In the genomic region with DNA sequence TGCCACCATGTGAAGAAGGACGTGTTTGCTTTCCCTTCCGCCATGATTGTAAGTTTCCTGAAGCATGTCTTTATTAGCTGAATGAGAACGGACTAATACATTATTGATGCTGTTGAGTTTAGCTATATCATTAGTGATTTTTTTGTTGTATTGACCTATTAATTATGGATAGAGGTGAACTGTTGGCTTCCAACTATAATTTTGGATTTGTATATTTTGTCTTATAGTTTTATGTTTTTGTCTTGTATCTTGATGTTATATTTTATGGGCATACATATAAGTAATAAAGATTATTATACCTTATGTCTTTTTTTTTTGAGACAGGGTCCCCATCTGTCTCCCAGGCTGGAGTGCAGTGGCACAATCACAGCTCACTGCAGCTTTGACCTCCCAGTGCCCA, we compare ENCODE assay signal across 24 cellular contexts. TPM values are rescaled to one million over a fixed set of nuclear protein-coding genes. Genes with fewer than 3 reads are reported as not detected.
DNase-seq lines count a peak whose midpoint lies in the region; ATAC-seq and TF ChIP-seq lines count a peak whose summit lies in the region.
"Had no signal": no experiment of that assay in that cellular context is flagged by ENCODE, and none has a peak within 500 bp of the region (broad histone marks: within the 10 kb centered on the region; RNA-seq: fewer than 3 reads in every experiment).

No MANE protein-coding gene starts in this region.

- H3K4me3 ChIP-seq in HEK293 (ENCODE audit: low read depth, low read length), result no peak overlapping the region
- no peak overlapping the region for H3K4me3 ChIP-seq in naive thymus-derived CD4-positive, alpha-beta T cell (ENCODE audit: low read length)
- H3K4me3 ChIP-seq: BLaER1, GM12878 had no signal

- CTCF ChIA-PET in HEK293 (lab: Yijun Ruan, JAX), result no interaction called here
- CTCF ChIA-PET in naive thymus-derived CD4-positive, alpha-beta T cell (lab: Charles Lee), result no interaction called here

- peaks cover 30 to 39% of the 10 kb centered on the region in 2 experiments; a peak in 2 of 3 replicates for H3K36me3 ChIP-seq in HEK293 (ENCODE audit: control insufficient read depth in 2 of 2, insufficient read depth in 1 of 2, low read length in 2 of 2)
- no peaks in the 10 kb centered on the region for H3K36me3 ChIP-seq in naive thymus-derived CD4-positive, alpha-beta T cell (ENCODE audit: control insufficient read depth in 2 of 3, insufficient read depth in 3 of 3, low read length in 3 of 3)

- peak overlapping the region in 3 of 5 experiments; percentile 16 to 66 (median 47) for H3K4me3 Mint-ChIP-seq in brain
- H3K4me3 Mint-ChIP-seq in neural crest cell, result peak overlapping the region; percentile 74
- no peak overlapping the region for H3K4me3 Mint-ChIP-seq in activated naive CD8-positive, alpha-beta T cell treated with anti-CD3 and anti-CD28 coated beads, Interleukin-2, amount 50 U/mL, for 24 hours
- peak overlapping the region in 1 of 10 donors; percentile 52 for H3K4me3 Mint-ChIP-seq in naive thymus-derived CD4-positive, alpha-beta T cell
- no peak overlapping the region for H3K4me3 Mint-ChIP-seq in endothelial cell (ENCODE audit: unreplicated experiment)
- H3K4me3 Mint-ChIP-seq: CD14-positive monocyte; CD4-positive, alpha-beta memory T cell; CD4-positive, CD25-positive, alpha-beta regulatory T cell; CD8-positive, alpha-beta memory T cell had no signal

- H3K36me3 Mint-ChIP-seq in brain, result peaks cover 54% of the 10 kb centered on the region
- H3K36me3 Mint-ChIP-seq in neural crest cell (ENCODE audit: low read depth), result peaks cover 23% of the 10 kb centered on the region
- H3K36me3 Mint-ChIP-seq in activated naive CD8-positive, alpha-beta T cell treated with anti-CD3 and anti-CD28 coated beads, Interleukin-2, amount 50 U/mL, for 24 hours (ENCODE audit: low read depth), result no peaks in the 10 kb centered on the region
- H3K36me3 Mint-ChIP-seq in naive thymus-derived CD4-positive, alpha-beta T cell, result peaks cover 0 to 12% (median 2%) of the 10 kb centered on the region in 5 donors
- peaks cover 3% of the 10 kb centered on the region for H3K36me3 Mint-ChIP-seq in endothelial cell (ENCODE audit: low read depth, unreplicated experiment)
- H3K36me3 Mint-ChIP-seq: CD4-positive, alpha-beta memory T cell had no signal

- TF ChIP-seq CTCF in HEK293 (tag by site-specific recombination; IDR thresholded peaks at IDR 0.05) (no peak), brain (conservative IDR thresholded peaks at IDR 0.05) (no peak), neural crest cell (conservative IDR thresholded peaks at IDR 0.05) (no peak), endothelial cell (IDR thresholded peaks at IDR 0.05; ENCODE audit: unreplicated experiment) (no peak)

- POLR2A ChIA-PET in HEK293 (lab: Yijun Ruan, JAX), result interaction anchor here (0.6 kb wide), 1 partner anchor 506 kb away, joined by 9 read pairs; no protein-coding TSS in a partner anchor
- POLR2A ChIA-PET in naive thymus-derived CD4-positive, alpha-beta T cell (lab: Charles Lee), result no interaction called here

- intact Hi-C loops in naive thymus-derived CD4-positive, alpha-beta T cell (cut with micrococcal nuclease), result no loop called here

- no peaks in the 10 kb centered on the region for H3K9me3 ChIP-seq in HEK293 (ENCODE audit: control insufficient read depth, insufficient read depth, low read depth, low read length)
- H3K9me3 ChIP-seq in naive thymus-derived CD4-positive, alpha-beta T cell (ENCODE audit: control insufficient read depth in 2 of 3, low read length in 3 of 3), result no peaks in the 10 kb centered on the region

- peaks cover 0 to 3% of the 10 kb centered on the region in 2 donors for H3K27me3 ChIP-seq in naive thymus-derived CD4-positive, alpha-beta T cell (ENCODE audit: control insufficient read depth in 2 of 2, insufficient read depth in 2 of 2, low read length in 2 of 2)
- H3K27me3 ChIP-seq: BE2C, BLaER1 had no signal

- peaks cover 2 to 28% (median 12%) of the 10 kb centered on the region in 5 experiments for H3K9me3 Mint-ChIP-seq in brain
- H3K9me3 Mint-ChIP-seq in neural crest cell, result peaks cover 6% of the 10 kb centered on the region
- no peaks in the 10 kb centered on the region for H3K9me3 Mint-ChIP-seq in activated naive CD8-positive, alpha-beta T cell treated with anti-CD3 and anti-CD28 coated beads, Interleukin-2, amount 50 U/mL, for 24 hours
- peaks cover 0 to 13% (median 2%) of the 10 kb centered on the region in 11 donors for H3K9me3 Mint-ChIP-seq in naive thymus-derived CD4-positive, alpha-beta T cell
- no peaks in the 10 kb centered on the region for H3K9me3 Mint-ChIP-seq in endothelial cell (ENCODE audit: unreplicated experiment)

- H3K27ac ChIP-seq in HEK293 (ENCODE audit: extremely low read depth, low read depth, low read length), result no peak overlapping the region
- no peak overlapping the region for H3K27ac ChIP-seq in naive thymus-derived CD4-positive, alpha-beta T cell (ENCODE audit: low read depth, low read length)
- H3K27ac ChIP-seq: BLaER1 had no signal

- ATAC-seq in activated naive CD8-positive, alpha-beta T cell treated with anti-CD3 and anti-CD28 coated beads, Interleukin-2, amount 50 U/mL, for 24 hours, result no peak
- no peak for ATAC-seq in naive thymus-derived CD4-positive, alpha-beta T cell
- ATAC-seq: GM12878 had no signal

- H3K27ac Mint-ChIP-seq in brain (no peak overlapping the region), neural crest cell (ENCODE audit: unreplicated experiment) (no peak overlapping the region), endothelial cell (ENCODE audit: unreplicated experiment) (no peak overlapping the region)
- H3K27ac Mint-ChIP-seq in activated naive CD8-positive, alpha-beta T cell treated with anti-CD3 and anti-CD28 coated beads, Interleukin-2, amount 50 U/mL, for 24 hours, result no peak overlapping the region
- no peak overlapping the region for H3K27ac Mint-ChIP-seq in naive thymus-derived CD4-positive, alpha-beta T cell
- H3K27ac Mint-ChIP-seq: CD14-positive monocyte; CD4-positive, alpha-beta memory T cell; CD4-positive, CD25-positive, alpha-beta regulatory T cell; CD8-positive, alpha-beta memory T cell had no signal

- H3K4me1 Mint-ChIP-seq in brain (peaks cover 16% of the 10 kb centered on the region), neural crest cell (peaks cover 13% of the 10 kb centered on the region), endothelial cell (ENCODE audit: unreplicated experiment) (no peaks in the 10 kb centered on the region)
- H3K4me1 Mint-ChIP-seq in activated naive CD8-positive, alpha-beta T cell treated with anti-CD3 and anti-CD28 coated beads, Interleukin-2, amount 50 U/mL, for 24 hours, result peaks cover 3% of the 10 kb centered on the region
- peaks cover 0 to 9% (median 4%) of the 10 kb centered on the region in 7 donors for H3K4me1 Mint-ChIP-seq in naive thymus-derived CD4-positive, alpha-beta T cell

- H3K27me3 Mint-ChIP-seq in brain (no peaks in the 10 kb centered on the region), neural crest cell (ENCODE audit: low read depth) (no peaks in the 10 kb centered on the region), endothelial cell (ENCODE audit: unreplicated experiment) (peaks cover 2% of the 10 kb centered on the region)
- peaks cover 17% of the 10 kb centered on the region for H3K27me3 Mint-ChIP-seq in activated naive CD8-positive, alpha-beta T cell treated with anti-CD3 and anti-CD28 coated beads, Interleukin-2, amount 50 U/mL, for 24 hours
- peaks cover 0 to 25% (median 16%) of the 10 kb centered on the region in 5 donors for H3K27me3 Mint-ChIP-seq in naive thymus-derived CD4-positive, alpha-beta T cell

- H3K4me1 ChIP-seq in HEK293 (ENCODE audit: control insufficient read depth, insufficient read depth, low read length), result no peaks in the 10 kb centered on the region
- H3K4me1 ChIP-seq in naive thymus-derived CD4-positive, alpha-beta T cell (ENCODE audit: control insufficient read depth in 2 of 2, insufficient read depth in 2 of 2, low read length in 2 of 2), result peaks cover 4 to 7% of the 10 kb centered on the region in 2 donors
- H3K4me1 ChIP-seq: BE2C had no signal

- no peak for DNase-seq in neural crest cell (ENCODE audit: low read depth, low spot score)
- no peak for DNase-seq in activated naive CD8-positive, alpha-beta T cell treated with anti-CD3 and anti-CD28 coated beads, Interleukin-2, amount 50 U/mL, for 24 hours
- no peak for DNase-seq in naive thymus-derived CD4-positive, alpha-beta T cell
- DNase-seq in endothelial cell (ENCODE audit: low spot score), result no peak
- DNase-seq: 8988T; ACHN; BE2C; C1 segment of cervical spinal cord; CD4-positive, alpha-beta memory T cell; CD4-positive, CD25-positive, alpha-beta regulatory T cell; CD8-positive, alpha-beta memory T cell; COR-L47; DMS 273 treated with DMSO at 0.1 percent for 48 hours; DMS153; DMS53; DMS79; DND-41; EL; GDM1 had no signal

TF ChIP-seq in HEK293, 187 proteins besides CTCF, POLR2A, EP300 and RAD21:
- TF ChIP-seq ZNF558 (tag by site-specific recombination; IDR thresholded peaks at IDR 0.05) (peak; percentile 96), ZNF394 (tag by site-specific recombination; IDR thresholded peaks at IDR 0.05; ENCODE audit: borderline replicate concordance) (no peak)

RNA-seq across cellular contexts. Expression of a gene that starts 45.6 kb away (rescaled TPM):
- polyA plus RNA-seq in brain (ENCODE audit: insufficient read depth, low read depth, low replicate concordance), result 10.8 TPM
- total RNA-seq in neural crest cell (22.2 and 26.9 TPM in 2 replicates), endothelial cell (ENCODE audit: unreplicated experiment) (21.9 TPM)
- 10 to 100 TPM in 3 of 5 experiments, 1 to 10 TPM in 2; 5.2 to 15.4 (median 12.3) TPM for total RNA-seq in naive thymus-derived CD4-positive, alpha-beta T cell
- polyA plus RNA-seq in naive thymus-derived CD4-positive, alpha-beta T cell, result 10 to 100 TPM; 10.7 to 12.3 TPM

Comparison
In these comparisons a context has a peak if more than half of its experiments do, and no peak if none do; other contexts are left out.
1. H3K4me3 Mint-ChIP-seq: peak in brain (3 of 5) and neural crest cell (single experiment); none in activated naive CD8-positive, alpha-beta T cell treated with anti-CD3 and anti-CD28 coated beads, Interleukin-2, amount 50 U/mL, for 24 hours (single experiment) and endothelial cell (single experiment).